ENCODE assay signal across 8 cellular contexts in genomic region chr1:177181280-177181630, GRCh38. TPM values are rescaled to one million over a fixed set of nuclear protein-coding genes. Genes with fewer than 3 reads are reported as not detected.
DNase-seq lines count a peak whose midpoint lies in the region; ATAC-seq and TF ChIP-seq lines count a peak whose summit lies in the region.

No MANE protein-coding gene starts in this region.

- peak in 7 of 8 donors; percentile 6 to 54 (median 29) for ATAC-seq in heart right ventricle

- H3K27ac ChIP-seq in heart right ventricle (no peak overlapping the region), right atrium auricular region (no peak overlapping the region), WERI-Rb-1 (peak overlapping the region; percentile 42; the same call in 1 of the 2 replicates)

- in situ Hi-C loops in ACHN (cut with HindIII; ENCODE audit: low pct_ligation_motif_present, low pct_unique_long_range_greater_than_20kb, low sequenced_read_pairs), result loop anchor here (25.0 kb wide), 1 partner anchor 269 kb away; no protein-coding TSS in a partner anchor

- H3K9me3 ChIP-seq in heart right ventricle, result peaks cover 0 to 5% (median 0%) of the 10 kb centered on the region in 11 donors
- H3K9me3 ChIP-seq in right atrium auricular region, result peaks cover 0 to 7% of the 10 kb centered on the region in 2 donors
- peaks cover 6% of the 10 kb centered on the region for H3K9me3 ChIP-seq in WERI-Rb-1 (ENCODE audit: severe bottlenecking)

- WGBS in heart right ventricle, 2 donors, result 39 to 44% methylated on average over 13 of the region's 13 CpGs

- intact Hi-C loops in heart right ventricle (cut with DNase I), result loop anchor here in 6 of 10 donors (1.0 to 5.0 kb wide), 4 partner anchors 282 to 284 kb away; no protein-coding TSS in a partner anchor

- H3K27me3 ChIP-seq in heart right ventricle, result peaks cover 0 to 48% (median 29%) of the 10 kb centered on the region in 7 donors
- H3K27me3 ChIP-seq in right atrium auricular region, result no peaks in the 10 kb centered on the region
- H3K27me3 ChIP-seq in WERI-Rb-1 (ENCODE audit: insufficient read depth, low read depth, severe bottlenecking), result no peaks in the 10 kb centered on the region

- DNase-seq in heart right ventricle, result no peak
- no peak for DNase-seq in right atrium auricular region (ENCODE audit: low spot score)
- DNase-seq in WERI-Rb-1, result peak; percentile 37
- peak; percentile 31 for DNase-seq in iPS-NIHi7 (ENCODE audit: extremely low spot score)
- DNase-seq in RKO (ENCODE audit: low spot score), result no peak
- DNase-seq in NCI-H2171 (lab: John Stamatoyannopoulos, UW), result no peak
- no peak for DNase-seq in ACHN
- DNase-seq in cerebellum (ENCODE audit: low spot score), result no peak

- H3K4me1 ChIP-seq in heart right ventricle, result peaks cover 0 to 8% (median 0%) of the 10 kb centered on the region in 9 donors
- H3K4me1 ChIP-seq in right atrium auricular region, result peaks cover 0 to 8% of the 10 kb centered on the region in 2 donors

- peak overlapping the region in 8 of 10 donors; percentile 1 to 39 (median 20) for H3K4me3 ChIP-seq in heart right ventricle
- H3K4me3 ChIP-seq in right atrium auricular region, result peak overlapping the region in 1 of 2 donors; percentile 15
- H3K4me3 ChIP-seq in WERI-Rb-1 (ENCODE audit: low read depth, low read length), result peak overlapping the region; percentile 17

- TF ChIP-seq CTCF in heart right ventricle (IDR thresholded peaks at IDR 0.05), result no peak
- no peak for TF ChIP-seq CTCF in right atrium auricular region (IDR thresholded peaks at IDR 0.05)
- TF ChIP-seq CTCF in WERI-Rb-1 (IDR thresholded peaks at IDR 0.05; ENCODE audit: low read depth, low read length), result no peak

- H3K36me3 ChIP-seq in heart right ventricle, result no peaks in the 10 kb centered on the region
- no peaks in the 10 kb centered on the region for H3K36me3 ChIP-seq in right atrium auricular region
- H3K36me3 ChIP-seq in WERI-Rb-1, result no peaks in the 10 kb centered on the region

RNA-seq across cellular contexts. Expression of gene BRINP2, which starts 10.5 kb away (rescaled TPM):
- under 1 TPM in 8 of 10 donors, not detected in 2; 0.15 to 0.66 (median 0.29) TPM for total RNA-seq in heart right ventricle
- under 1 TPM; 0.19 to 0.22 TPM for polyA plus RNA-seq in heart right ventricle
- 1 to 10 TPM in 1 of 2 donors, under 1 TPM in 1; 0.96 to 1.1 TPM for total RNA-seq in right atrium auricular region
- 12.5 TPM for total RNA-seq in cerebellum

RNA-seq across cellular contexts. Expression of gene ASTN1, which starts 16.7 kb away (rescaled TPM):
- under 1 TPM; 0.21 to 0.88 (median 0.41) TPM for total RNA-seq in heart right ventricle
- polyA plus RNA-seq in heart right ventricle, result under 1 TPM; 0.14 to 0.15 TPM
- 1 to 10 TPM; 1.3 TPM for total RNA-seq in right atrium auricular region
- 62.8 TPM for total RNA-seq in cerebellum

Comparison
In these comparisons a context has a peak if more than half of its experiments do, and no peak if none do; other contexts are left out.
1. DNase-seq: peak in WERI-Rb-1 (single experiment) and iPS-NIHi7 (single experiment); none in heart right ventricle (0 of 2), right atrium auricular region (single experiment), RKO (single experiment), NCI-H2171 (single experiment), ACHN (single experiment) and cerebellum (single experiment).
2. RNA of gene ASTN1, which starts 16.7 kb away (total RNA-seq): 62.8 TPM in cerebellum (single experiment); 1.3 TPM in right atrium auricular region and 0.21 to 0.88 TPM in heart right ventricle; every median in the first group is over 10 times any median in the second.